In genomic region chr13:26202365-26202972, GRCh38 we compare ENCODE assay signal across 21 cellular contexts. TPM values are rescaled to one million over a fixed set of nuclear protein-coding genes. Genes with fewer than 3 reads are reported as not detected.
A peak's percentile ranks its signal among the peaks of the same experiment; 100 is the strongest.
DNase-seq lines count a peak whose midpoint lies in the region; FAIRE-seq and TF ChIP-seq lines count a peak whose summit lies in the region.
"Had no signal": no experiment of that assay in that cellular context is flagged by ENCODE, and none has a peak within 500 bp of the region (broad histone marks: within the 10 kb centered on the region; RNA-seq: fewer than 3 reads in every experiment).

No MANE protein-coding gene starts in this region.

- no peak overlapping the region for H3K4me3 ChIP-seq in coronary artery
- H3K4me3 ChIP-seq in suprapubic skin: no peak overlapping the region
- H3K4me3 ChIP-seq: esophagus squamous epithelium, GM12878, left lung, spleen, transverse colon had no signal

- no peak for FAIRE-seq in D721Med (lab: Jason Lieb, UNC)
- FAIRE-seq: GM12878 had no signal

- no peaks in the 10 kb centered on the region for H3K27me3 ChIP-seq in suprapubic skin
- H3K27me3 ChIP-seq: esophagus squamous epithelium, left lung, spleen, transverse colon had no signal

- DNase-seq in NCI-H1436 (lab: John Stamatoyannopoulos, UW) (peak; percentile 0), NCI-H1436 treated with DMSO at 0.1 percent for 48 hours (lab: John Stamatoyannopoulos, UW) (no peak), NCI-H510A treated with DMSO at 0.1 percent for 48 hours (lab: John Stamatoyannopoulos, UW) (peak; percentile 19), coronary artery (ENCODE audit: low spot score) (no peak), renal cortical epithelial cell (ENCODE audit: low read depth) (peak; percentile 58), suprapubic skin (ENCODE audit: low spot score in 2 of 2) (no peak), D721Med (ENCODE audit: insufficient read length, low spot score) (no peak), GM10266 (ENCODE audit: extremely low spot score) (no peak)
- DNase-seq: activated CD8-positive, alpha-beta memory T cell treated with anti-CD3 and anti-CD28 coated beads, Interleukin-2, amount 10 ng/mL, durations not matched to agents 7 days and 5 days; CD4-positive, alpha-beta memory T cell; dermis blood vessel endothelial cell; esophagus squamous epithelium; left lung; SHP77; spleen; T-helper 2 cell; transverse colon had no signal

- peak overlapping the region; percentile 57 to 78 for H3K27ac ChIP-seq in coronary artery
- no peak overlapping the region for H3K27ac ChIP-seq in suprapubic skin
- H3K27ac ChIP-seq: 22Rv1, esophagus squamous epithelium, HL-60, left lung, parathyroid adenoma, spleen, transverse colon had no signal

- TF ChIP-seq CTCF in coronary artery (IDR thresholded peaks at IDR 0.05) (no peak), suprapubic skin (IDR thresholded peaks at IDR 0.05) (no peak), D721Med (IDR thresholded peaks at IDR 0.05; ENCODE audit: insufficient read depth, missing control alignments) (no peak), GM10266 (IDR thresholded peaks at IDR 0.05; ENCODE audit: control insufficient read depth, insufficient read depth, low read depth, missing control alignments) (no peak)

- no peaks in the 10 kb centered on the region for H3K9me3 ChIP-seq in suprapubic skin
- H3K9me3 ChIP-seq: esophagus squamous epithelium, left lung, transverse colon had no signal

- no peak for TF ChIP-seq POLR2A in suprapubic skin (IDR thresholded peaks at IDR 0.05)

- no peaks in the 10 kb centered on the region for H3K36me3 ChIP-seq in suprapubic skin
- H3K36me3 ChIP-seq: transverse colon had no signal

- TF ChIP-seq EP300 in suprapubic skin (IDR thresholded peaks at IDR 0.05): no peak

- H3K4me1 ChIP-seq in suprapubic skin: no peaks in the 10 kb centered on the region
- H3K4me1 ChIP-seq: esophagus squamous epithelium, left lung, parathyroid adenoma, spleen, transverse colon had no signal

RNA-seq across cellular contexts. Expression of gene RNF6, which starts 19.6 kb away (rescaled TPM):
- total RNA-seq in renal cortical epithelial cell (61.8 and 75.8 TPM in 2 replicates), suprapubic skin (10 to 100 TPM; 18.2 to 30.6 (median 25.0) TPM)

RNA-seq across cellular contexts. Expression of gene CDK8, which starts 51.5 kb away (rescaled TPM):
- total RNA-seq in renal cortical epithelial cell: 23.8 and 24.2 TPM in 2 replicates
- 10 to 100 TPM in 3 of 4 donors, 1 to 10 TPM in 1; 9.8 to 13.3 (median 12.5) TPM for total RNA-seq in suprapubic skin

Comparison
In these comparisons a context has a peak if more than half of its experiments do, and no peak if none do; other contexts are left out.
1. DNase-seq: peak in NCI-H1436 (single experiment), NCI-H510A treated with DMSO at 0.1 percent for 48 hours (single experiment) and renal cortical epithelial cell (single experiment); none in NCI-H1436 treated with DMSO at 0.1 percent for 48 hours (single experiment), coronary artery (single experiment), suprapubic skin (0 of 2), D721Med (single experiment) and GM10266 (single experiment).